ENCODE assay signal across 8 cellular contexts in the genomic region with DNA sequence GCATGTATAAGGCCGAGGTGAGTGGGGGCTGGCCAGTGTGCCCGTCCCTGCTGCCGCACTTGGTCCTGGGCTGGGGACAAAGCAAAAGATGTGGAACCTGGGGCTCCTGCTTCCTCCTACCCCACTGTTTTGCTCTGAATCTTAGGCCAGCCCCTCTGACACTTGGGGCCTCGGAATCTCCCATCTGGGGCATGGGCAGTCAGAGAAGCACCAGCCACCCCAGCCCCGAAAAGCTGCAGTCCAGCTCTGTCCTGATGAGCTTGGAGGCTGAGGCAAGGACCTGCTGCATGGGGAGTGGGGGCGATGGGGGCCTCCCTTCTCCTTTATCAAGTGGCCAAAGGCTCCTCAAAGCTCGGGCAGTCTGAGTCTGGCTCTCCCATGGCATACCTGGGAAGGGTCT. TPM values are rescaled to one million over a fixed set of nuclear protein-coding genes. Genes with fewer than 3 reads are reported as not detected.
DNase-seq lines count a peak whose midpoint lies in the region; ATAC-seq and TF ChIP-seq lines count a peak whose summit lies in the region.

No MANE protein-coding gene starts in this region.

- in situ Hi-C loops in GM13977 (cut with MboI; ENCODE audit: low pct_unique_long_range_greater_than_20kb, low sequenced_read_pairs, unreplicated experiment) = loop anchor here (25.0 kb wide), 1 partner anchor 645 kb away; no protein-coding TSS in a partner anchor

- peak overlapping the region in 7 of 8 donors; percentile 50 to 96 (median 76) for H3K4me3 Mint-ChIP-seq in naive B cell

- no peak for ATAC-seq in Right ventricle myocardium inferior
- ATAC-seq in Right ventricle myocardium superior (ENCODE audit: poor library complexity) = no peak
- ATAC-seq in naive B cell (ENCODE audit: low read depth in 2 of 2) = no peak
- ATAC-seq in GM21786 (IDR thresholded peaks at IDR 0.05; ENCODE audit: unreplicated experiment) = no peak

- peaks cover 31 to 47% (median 44%) of the 10 kb centered on the region in 3 donors for H3K4me1 Mint-ChIP-seq in naive B cell

- H3K36me3 ChIP-seq in effector memory CD4-positive, alpha-beta T cell (ENCODE audit: control insufficient read depth, insufficient read depth, low read length) = peaks cover 14% of the 10 kb centered on the region
- no peaks in the 10 kb centered on the region for H3K36me3 ChIP-seq in uterus

- no peaks in the 10 kb centered on the region for H3K9me3 Mint-ChIP-seq in naive B cell

- peak overlapping the region; percentile 14 for H3K27ac ChIP-seq in effector memory CD4-positive, alpha-beta T cell (ENCODE audit: insufficient read depth, low read length, poor library complexity, severe bottlenecking)
- H3K27ac ChIP-seq in uterus = peak overlapping the region; percentile 99 to 100

- H3K27me3 Mint-ChIP-seq in naive B cell = no peaks in the 10 kb centered on the region

- intact Hi-C loops in Right ventricle myocardium inferior (cut with DNase I) = no loop called here
- intact Hi-C loops in Right ventricle myocardium superior (cut with DNase I) = no loop called here
- intact Hi-C loops in uterus (cut with DNase I; ENCODE audit: low total_unique reads) = loop anchor here (10.0 kb wide), 1 partner anchor 352 kb away; no protein-coding TSS in a partner anchor

- H3K27ac Mint-ChIP-seq in naive B cell = peak overlapping the region in 5 of 6 donors; percentile 44 to 97 (median 62)

- peaks cover 33% of the 10 kb centered on the region for H3K4me1 ChIP-seq in effector memory CD4-positive, alpha-beta T cell (ENCODE audit: control insufficient read depth, insufficient read depth, low read length, poor library complexity, severe bottlenecking)
- H3K4me1 ChIP-seq in uterus = peaks cover 40 to 64% of the 10 kb centered on the region in 2 donors

- H3K36me3 Mint-ChIP-seq in naive B cell = no peaks in the 10 kb centered on the region

- no peaks in the 10 kb centered on the region for H3K27me3 ChIP-seq in effector memory CD4-positive, alpha-beta T cell (replicated peaks; ENCODE audit: control insufficient read depth, insufficient read depth, low read length, poor library complexity, severe bottlenecking)
- no peaks in the 10 kb centered on the region for H3K27me3 ChIP-seq in uterus

- DNase-seq in Right ventricle myocardium inferior (ENCODE audit: missing footprints) (peak; percentile 45), Right ventricle myocardium superior (no peak), naive B cell (no peak), uterus (no peak), GM13977 (ENCODE audit: low spot score) (no peak), NCI-H2171 treated with DMSO at 0.1 percent for 48 hours (lab: John Stamatoyannopoulos, UW) (no peak)
- no peak for DNase-seq in effector memory CD4-positive, alpha-beta T cell

- no peak overlapping the region for H3K4me3 ChIP-seq in effector memory CD4-positive, alpha-beta T cell (ENCODE audit: insufficient read depth, low read depth, low read length, poor library complexity, severe bottlenecking)
- H3K4me3 ChIP-seq in uterus = no peak overlapping the region

- TF ChIP-seq CTCF in uterus (IDR thresholded peaks at IDR 0.05) = no peak
- TF ChIP-seq CTCF in GM13977 (IDR thresholded peaks at IDR 0.05; ENCODE audit: extremely low read depth, insufficient read depth, missing control alignments) = no peak

- H3K9me3 ChIP-seq in effector memory CD4-positive, alpha-beta T cell (ENCODE audit: control insufficient read depth, low read length) = no peaks in the 10 kb centered on the region
- no peaks in the 10 kb centered on the region for H3K9me3 ChIP-seq in uterus

- no peak for TF ChIP-seq POLR2A in uterus (IDR thresholded peaks at IDR 0.05)

RNA-seq across cellular contexts. Expression of a gene that starts 31.3 kb away (rescaled TPM):
- total RNA-seq in Right ventricle myocardium inferior = 194 TPM
- 179 TPM for total RNA-seq in Right ventricle myocardium superior
- 10 to 100 TPM in 5 of 6 donors, 1 to 10 TPM in 1; 8.1 to 18.0 (median 13.5) TPM for polyA plus RNA-seq in naive B cell (ENCODE audit: low read depth in 6 of 6)
- total RNA-seq in uterus = 100 to 1,000 TPM in 1 of 4 donors, 10 to 100 TPM in 3; 28.9 to 107 (median 62.1) TPM

RNA-seq across cellular contexts. Expression of a gene that starts 31.9 kb away (rescaled TPM):
- 85.5 TPM for total RNA-seq in Right ventricle myocardium inferior
- 85.4 TPM for total RNA-seq in Right ventricle myocardium superior
- 10 to 100 TPM in 1 of 6 donors, 1 to 10 TPM in 5; 4.5 to 11.0 (median 7.5) TPM for polyA plus RNA-seq in naive B cell (ENCODE audit: low read depth in 6 of 6)
- total RNA-seq in uterus = 10 to 100 TPM; 20.0 to 42.4 (median 27.4) TPM

RNA-seq across cellular contexts. Expression of a gene that starts 35.5 kb away (rescaled TPM):
- total RNA-seq in Right ventricle myocardium inferior (4.6 TPM), Right ventricle myocardium superior (3.5 TPM), uterus (10 to 100 TPM in 2 of 4 donors, 1 to 10 TPM in 2; 1.8 to 31.0 (median 14.5) TPM)
- polyA plus RNA-seq in naive B cell (ENCODE audit: low read depth in 6 of 6) = under 1 TPM in 2 of 6 donors, not detected in 4; 0.09 TPM
